Comparison of ENCODE assay signal across 13 cellular contexts in the genomic region with DNA sequence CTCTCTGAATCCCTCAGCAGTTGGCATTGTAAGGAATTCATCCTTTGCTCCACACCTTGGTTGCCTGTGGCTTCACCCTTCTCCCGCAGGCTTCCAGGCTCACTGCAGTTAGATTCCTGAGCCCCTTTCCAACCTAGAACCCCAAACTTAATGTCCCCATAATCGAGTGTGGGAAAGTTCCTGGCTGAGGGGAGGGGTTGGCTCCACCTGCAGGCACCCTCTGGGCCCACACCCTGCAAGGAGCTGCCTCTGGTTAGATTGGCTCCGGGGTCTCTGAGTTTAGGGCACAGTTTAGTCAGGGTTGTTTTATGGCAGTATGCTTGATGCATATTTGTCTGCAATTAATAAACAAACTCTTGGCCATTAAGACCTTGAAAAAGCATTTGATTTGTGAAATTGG.
DNase-seq lines count a peak whose midpoint lies in the region; ATAC-seq, FAIRE-seq and TF ChIP-seq lines count a peak whose summit lies in the region.
"Had no signal": no experiment of that assay in that cellular context is flagged by ENCODE, and none has a peak within 500 bp of the region (broad histone marks: within the 10 kb centered on the region; RNA-seq: fewer than 3 reads in every experiment).

No MANE protein-coding gene starts in this region.

- no peaks in the 10 kb centered on the region; the same call in 1 of the 2 replicates for H3K79me1 ChIP-seq in H1 (ENCODE audit: low read depth, low read length)

- H3K27me3 Mint-ChIP-seq in activated T-cell treated with anti-CD3 and anti-CD28 coated beads, Interleukin-2, amount 50 U/mL, for 4 hours (ENCODE audit: low read depth), result no peaks in the 10 kb centered on the region

- H4K5ac ChIP-seq in H1 (ENCODE audit: insufficient read length, low read depth, low read length), result no peak overlapping the region

- H3K23ac ChIP-seq in H1 (ENCODE audit: insufficient read length), result no peak overlapping the region

- H4K20me1 ChIP-seq in H1 (replicated peaks in 1 of 2; ENCODE audit: control insufficient read depth in 1 of 2, insufficient read depth in 2 of 2, low read length in 2 of 2), result no peaks in the 10 kb centered on the region

- H3K9me3 Mint-ChIP-seq in activated T-cell treated with anti-CD3 and anti-CD28 coated beads, Interleukin-2, amount 50 U/mL, for 4 hours, result no peaks in the 10 kb centered on the region

- H3K56ac ChIP-seq in H1 (replicated peaks; ENCODE audit: insufficient read length, low read depth, low read length), result no peak overlapping the region

- H3K36me3 Mint-ChIP-seq in activated T-cell treated with anti-CD3 and anti-CD28 coated beads, Interleukin-2, amount 50 U/mL, for 4 hours (ENCODE audit: insufficient read depth), result peaks cover 36% of the 10 kb centered on the region

- H3K14ac ChIP-seq in H1 (ENCODE audit: insufficient read length), result no peak overlapping the region

- H2BK120ac ChIP-seq in H1 (replicated peaks; ENCODE audit: low read depth, low read length), result no peak overlapping the region

- H3K4me3 ChIP-seq in NB4 (ENCODE audit: low read depth, low read length) (no peak overlapping the region), H1 (ENCODE audit: extremely low read depth in 1 of 4, insufficient read depth in 2 of 4, low read depth in 3 of 4, low read length in 4 of 4) (no peak overlapping the region), testis (no peak overlapping the region)
- H3K4me3 ChIP-seq: lung, transverse colon had no signal

- H2AK5ac ChIP-seq in H1 (ENCODE audit: low read depth, low read length), result no peak overlapping the region

- H3K4me3 Mint-ChIP-seq in activated T-cell treated with anti-CD3 and anti-CD28 coated beads, Interleukin-2, amount 50 U/mL, for 4 hours, result no peak overlapping the region

- H3K4me1 ChIP-seq in H1 (replicated peaks in 1 of 4; ENCODE audit: control insufficient read depth in 3 of 4, insufficient read depth in 4 of 4, low read length in 3 of 4) (no peaks in the 10 kb centered on the region), testis (peaks cover 18% of the 10 kb centered on the region)
- H3K4me1 ChIP-seq: transverse colon had no signal

- TF ChIP-seq POLR2A in NB4 (IDR thresholded peaks at IDR 0.05; ENCODE audit: extremely low read depth, insufficient read length) (no peak), H1 (IDR thresholded peaks at IDR 0.05; ENCODE audit: control extremely low read depth in 1 of 2, low read depth in 2 of 2, low read length in 2 of 2) (no peak), testis (IDR thresholded peaks at IDR 0.05) (no peak)

- H3K27ac ChIP-seq in H1 (ENCODE audit: low read depth, low read length), result no peak overlapping the region
- H3K27ac ChIP-seq in testis, result peak overlapping the region; percentile 18 to 72
- H3K27ac ChIP-seq: transverse colon had no signal

- no peaks in the 10 kb centered on the region for H3K4me1 Mint-ChIP-seq in activated T-cell treated with anti-CD3 and anti-CD28 coated beads, Interleukin-2, amount 50 U/mL, for 4 hours (ENCODE audit: low read depth)

- no peak overlapping the region for H4K8ac ChIP-seq in H1 (ENCODE audit: extremely low read depth, insufficient read depth, low read length)

- H2AFZ ChIP-seq in H1 (ENCODE audit: low read length), result no peak overlapping the region

- no peaks in the 10 kb centered on the region for H3K9me3 ChIP-seq in H1 (ENCODE audit: insufficient read depth in 2 of 2, low read depth in 1 of 2, low read length in 1 of 2)
- H3K9me3 ChIP-seq in testis, result no peaks in the 10 kb centered on the region
- H3K9me3 ChIP-seq: transverse colon had no signal

- H3K27me3 ChIP-seq in H1 (replicated peaks in 1 of 4; ENCODE audit: control insufficient read depth in 3 of 4, extremely low read depth in 1 of 4, insufficient read depth in 3 of 4, low read length in 3 of 4) (no peaks in the 10 kb centered on the region), testis (no peaks in the 10 kb centered on the region)
- H3K27me3 ChIP-seq: transverse colon had no signal

- TF ChIP-seq RAD21 in H1 (IDR thresholded peaks at IDR 0.05 in 1 of 2, conservative IDR thresholded peaks at IDR 0.05 in 1 of 2; ENCODE audit: low read depth in 2 of 2, low read length in 2 of 2), result peak; percentile 13 to 34; a peak in 2 of 4 replicates

- POLR2A ChIA-PET in H1 (lab: Charles Lee; ENCODE audit: partially characterized antibody), result interaction anchor here (0.8 to 1.1 kb wide), 3 partner anchors 20 to 62 kb away, joined by 3 read pairs; no protein-coding TSS in a partner anchor

- intact Hi-C loops in testis (cut with DNase I; ENCODE audit: low total_unique reads), result no loop called here

- 88% methylated on average over 3 of the region's 3 CpGs; no CpG with 5 or more reads in 1 of the 2 experiments for WGBS in H1 (ENCODE audit: extremely low coverage in 1 of 2, insufficient coverage in 1 of 2, insufficient read length in 1 of 2, insufficient replicate concordance in 2 of 2, low coverage in 1 of 2, low lambda C conversion rate in 2 of 2, missing lambda C conversion rate in 1 of 2), 2 experiments
- whole genome bisulfite sequencing in testis, 2 donors, result 76 to 78% methylated on average over 2 to 3 of the region's 3 CpGs

- ATAC-seq in GM18873 (IDR thresholded peaks at IDR 0.05; ENCODE audit: low FRiP score, unreplicated experiment) (no peak), HG03139 (IDR thresholded peaks at IDR 0.05; ENCODE audit: unreplicated experiment) (no peak)
- ATAC-seq in activated T-cell treated with anti-CD3 and anti-CD28 coated beads, Interleukin-2, amount 50 U/mL, for 4 hours, result no peak

- no peak for TF ChIP-seq EP300 in H1 (IDR thresholded peaks at IDR 0.05; ENCODE audit: borderline replicate concordance in 1 of 2, low read depth in 2 of 2, low read length in 2 of 2)

- no peak overlapping the region for H3K4me2 ChIP-seq in H1 (ENCODE audit: insufficient read depth in 1 of 2, low read depth in 2 of 2, low read length in 2 of 2)

- no peak overlapping the region for H2BK5ac ChIP-seq in H1 (ENCODE audit: low read depth, low read length)

- no peak for FAIRE-seq in H1 (lab: Jason Lieb, UNC)
- FAIRE-seq: A204.1, G401.6 had no signal

- no peak overlapping the region for H2BK15ac ChIP-seq in H1 (ENCODE audit: low read length)

- CTCF ChIA-PET in H1 (lab: Charles Lee; ENCODE audit: partially characterized antibody), result interaction anchor here (0.6 to 3.5 kb wide), 27 partner anchors 8 to 428 kb away, joined by 3 to 21 read pairs (median 4); no protein-coding TSS in a partner anchor

- DNase-seq in NCI-H82 (lab: John Stamatoyannopoulos, UW), result peak; percentile 10
- DNase-seq in NCI-H82 treated with DMSO at 0.1 percent for 48 hours (lab: John Stamatoyannopoulos, UW; ENCODE audit: unreplicated experiment), result no peak
- no peak for DNase-seq in NB4 (ENCODE audit: low read depth)
- DNase-seq in H1 (ENCODE audit: low read depth in 1 of 2, low spot score in 2 of 2), result no peak
- DNase-seq in testis, result no peak
- no peak for DNase-seq in activated T-cell treated with anti-CD3 and anti-CD28 coated beads, Interleukin-2, amount 50 U/mL, for 4 hours
- DNase-seq: NCI-H1092 treated with DMSO at 0.1 percent for 48 hours, transverse colon had no signal

- no peak overlapping the region for H2BK20ac ChIP-seq in H1 (ENCODE audit: low read length)

- H3K23me2 ChIP-seq in H1 (ENCODE audit: low read depth, low read length), result no peaks in the 10 kb centered on the region

- no peak overlapping the region for H3K18ac ChIP-seq in H1 (ENCODE audit: extremely low read depth, low read length)

- H3K9ac ChIP-seq in H1 (replicated peaks in 1 of 4; ENCODE audit: extremely low read depth in 1 of 4, low read depth in 3 of 4, low read length in 3 of 4), result no peak overlapping the region

- H3K36me3 ChIP-seq in H1 (ENCODE audit: control insufficient read depth in 2 of 4, insufficient read depth in 4 of 4, low read length in 3 of 4) (peaks cover 0 to 30% (median 18%) of the 10 kb centered on the region in 4 experiments), testis (ENCODE audit: low read depth, missing control alignments) (no peaks in the 10 kb centered on the region)
- H3K36me3 ChIP-seq: transverse colon had no signal

- H3K4ac ChIP-seq in H1 (replicated peaks; ENCODE audit: insufficient read length, low read depth, low read length), result no peak overlapping the region

- no peak overlapping the region for H2BK12ac ChIP-seq in H1 (ENCODE audit: low read depth, low read length)

- H3K79me2 ChIP-seq in H1 (ENCODE audit: control insufficient read depth in 1 of 2, insufficient read depth in 2 of 2, low read length in 2 of 2), result no peaks in the 10 kb centered on the region

- H4K91ac ChIP-seq in H1 (replicated peaks; ENCODE audit: insufficient read length, low read length), result no peak overlapping the region

- TF ChIP-seq CTCF in NB4 (IDR thresholded peaks at IDR 0.05; ENCODE audit: low read depth, low read length) (peak; percentile 25), H1 (IDR thresholded peaks at IDR 0.05; ENCODE audit: control extremely low read depth in 1 of 3, insufficient read depth in 1 of 3, low read depth in 1 of 3, low read length in 3 of 3) (peak; percentile 46 to 73 (median 68)), testis (IDR thresholded peaks at IDR 0.05) (no peak)

TF ChIP-seq in H1, 55 proteins besides CTCF, POLR2A, EP300 and RAD21:
- no peak for TF ChIP-seq CEBPB (IDR thresholded peaks at IDR 0.05; ENCODE audit: low read depth, low read length)
- no peak for TF ChIP-seq SP2 (IDR thresholded peaks at IDR 0.05; ENCODE audit: low read length)
- no peak for TF ChIP-seq JUN (IDR thresholded peaks at IDR 0.05; ENCODE audit: low read depth, low read length)
- no peak for TF ChIP-seq RBBP5 (IDR thresholded peaks at IDR 0.05; ENCODE audit: borderline replicate concordance, low read depth, low read length)
- TF ChIP-seq NANOG (IDR thresholded peaks at IDR 0.05; ENCODE audit: insufficient read depth, low read depth, low read length, poor library complexity, severe bottlenecking), result no peak
- TF ChIP-seq SAP30 (IDR thresholded peaks at IDR 0.05; ENCODE audit: insufficient read depth, insufficient replicate concordance, low read length), result no peak
- no peak for TF ChIP-seq SUZ12 (IDR thresholded peaks at IDR 0.05; ENCODE audit: low read length)
- no peak for TF ChIP-seq RFX5 (IDR thresholded peaks at IDR 0.05; ENCODE audit: borderline replicate concordance, low read depth, low read length)
- no peak for TF ChIP-seq HDAC6 (IDR thresholded peaks at IDR 0.05; ENCODE audit: low read depth, low read length)
- TF ChIP-seq TBP (IDR thresholded peaks at IDR 0.05; ENCODE audit: low read depth, low read length), result no peak
- TF ChIP-seq YY1 (IDR thresholded peaks at IDR 0.05; ENCODE audit: low read depth, low read length), result no peak

Comparison
In these comparisons a context has a peak if more than half of its experiments do, and no peak if none do; other contexts are left out.
1. CTCF ChIP-seq: peak in NB4 (single experiment) and H1 (3 of 3); none in testis (0 of 3).